ENCODE assay signal across 17 cellular contexts in genomic region chr2:212721026-212721451, GRCh38.
A peak's percentile ranks its signal among the peaks of the same experiment; 100 is the strongest.
DNase-seq lines count a peak whose midpoint lies in the region; ATAC-seq and TF ChIP-seq lines count a peak whose summit lies in the region.
"Had no signal": no experiment of that assay in that cellular context is flagged by ENCODE, and none has a peak within 500 bp of the region (broad histone marks: within the 10 kb centered on the region; RNA-seq: fewer than 3 reads in every experiment).

No MANE protein-coding gene starts in this region.

- peaks cover 2% of the 10 kb centered on the region for H3K36me3 Mint-ChIP-seq in chondrocyte (ENCODE audit: low read depth)
- H3K36me3 Mint-ChIP-seq in stimulated activated memory B cell treated with anti-CD40 and anti-IgM and Interleukin-4, amounts not matched to agents 10 μg/mL and 1 μg/mL and 100 μg/mL, for 72 hours, result no peaks in the 10 kb centered on the region
- H3K36me3 Mint-ChIP-seq: CD8-positive, alpha-beta T cell had no signal

- no peaks in the 10 kb centered on the region for H3K9me3 ChIP-seq in lower lobe of right lung

- intact Hi-C loops in left ventricle myocardium superior (cut with micrococcal nuclease), result no loop called here
- intact Hi-C loops in cardiac septum (cut with DNase I), result no loop called here
- intact Hi-C loops in lower lobe of right lung (cut with DNase I), result no loop called here

- no peak overlapping the region for H3K27ac ChIP-seq in lower lobe of right lung
- H3K27ac ChIP-seq: BLaER1 treated with 17β-estradiol and CSF1 and Interleukin-3, amounts not matched to agents 10 nM and 100 nM had no signal

- H3K4me1 Mint-ChIP-seq in chondrocyte (ENCODE audit: low read depth), result no peaks in the 10 kb centered on the region
- no peaks in the 10 kb centered on the region for H3K4me1 Mint-ChIP-seq in stimulated activated memory B cell treated with anti-CD40 and anti-IgM and Interleukin-4, amounts not matched to agents 10 μg/mL and 1 μg/mL and 100 μg/mL, for 72 hours
- H3K4me1 Mint-ChIP-seq: B cell, H9 had no signal

- peaks cover 9% of the 10 kb centered on the region for H3K9me3 Mint-ChIP-seq in chondrocyte (ENCODE audit: low read depth)
- H3K9me3 Mint-ChIP-seq in stimulated activated memory B cell treated with anti-CD40 and anti-IgM and Interleukin-4, amounts not matched to agents 10 μg/mL and 1 μg/mL and 100 μg/mL, for 72 hours, result no peaks in the 10 kb centered on the region
- H3K9me3 Mint-ChIP-seq: CD8-positive, alpha-beta T cell had no signal

- H3K4me3 Mint-ChIP-seq in chondrocyte (ENCODE audit: unreplicated experiment), result no peak overlapping the region
- H3K4me3 Mint-ChIP-seq in stimulated activated memory B cell treated with anti-CD40 and anti-IgM and Interleukin-4, amounts not matched to agents 10 μg/mL and 1 μg/mL and 100 μg/mL, for 72 hours, result no peak overlapping the region
- H3K4me3 Mint-ChIP-seq: B cell; CD8-positive, alpha-beta T cell; H9 had no signal

- peaks cover 5% of the 10 kb centered on the region for H3K27me3 Mint-ChIP-seq in chondrocyte (ENCODE audit: low read depth)
- H3K27me3 Mint-ChIP-seq in stimulated activated memory B cell treated with anti-CD40 and anti-IgM and Interleukin-4, amounts not matched to agents 10 μg/mL and 1 μg/mL and 100 μg/mL, for 72 hours, result no peaks in the 10 kb centered on the region

- no peaks in the 10 kb centered on the region for H3K4me1 ChIP-seq in lower lobe of right lung
- H3K4me1 ChIP-seq: BLaER1 treated with 17β-estradiol and CSF1 and Interleukin-3, amounts not matched to agents 10 nM and 100 nM had no signal

- no peaks in the 10 kb centered on the region for H3K27me3 ChIP-seq in lower lobe of right lung (ENCODE audit: low read depth)
- H3K27me3 ChIP-seq: BLaER1 treated with 17β-estradiol and CSF1 and Interleukin-3, amounts not matched to agents 10 nM and 100 nM had no signal

- DNase-seq in left ventricle myocardium superior (peak; percentile 13), cardiac septum (ENCODE audit: low spot score) (no peak), chondrocyte (ENCODE audit: low spot score) (peak; percentile 87), lower lobe of right lung (peak; percentile 34), NCI-H1417 treated with DMSO at 0.1 percent for 48 hours (lab: John Stamatoyannopoulos, UW) (no peak)
- DNase-seq: Calu3; CD8-positive, alpha-beta T cell; DMS53; DND-41; H9; IMR-90 had no signal

- no peak overlapping the region for H3K4me3 ChIP-seq in lower lobe of right lung
- H3K4me3 ChIP-seq: BLaER1 treated with 17β-estradiol and CSF1 and Interleukin-3, amounts not matched to agents 10 nM and 100 nM; GM12878 had no signal

- no peak for TF ChIP-seq CTCF in chondrocyte (IDR thresholded peaks at IDR 0.05)
- no peak for TF ChIP-seq CTCF in lower lobe of right lung (IDR thresholded peaks at IDR 0.05)

- H3K27ac Mint-ChIP-seq in chondrocyte (ENCODE audit: unreplicated experiment), result no peak overlapping the region
- H3K27ac Mint-ChIP-seq in stimulated activated memory B cell treated with anti-CD40 and anti-IgM and Interleukin-4, amounts not matched to agents 10 μg/mL and 1 μg/mL and 100 μg/mL, for 72 hours, result no peak overlapping the region
- H3K27ac Mint-ChIP-seq: B cell; CD8-positive, alpha-beta T cell; H9 had no signal

- no peaks in the 10 kb centered on the region for H3K36me3 ChIP-seq in lower lobe of right lung
- H3K36me3 ChIP-seq: BLaER1 treated with 17β-estradiol and CSF1 and Interleukin-3, amounts not matched to agents 10 nM and 100 nM had no signal

- ATAC-seq in left ventricle myocardium superior (no peak), lower lobe of right lung (peak; percentile 14 to 61), HG03520 (IDR thresholded peaks at IDR 0.05; ENCODE audit: unreplicated experiment) (no peak), HG03571 (IDR thresholded peaks at IDR 0.05; ENCODE audit: unreplicated experiment) (no peak)
- ATAC-seq in stimulated activated memory B cell treated with anti-CD40 and anti-IgM and Interleukin-4, amounts not matched to agents 10 μg/mL and 1 μg/mL and 100 μg/mL, for 72 hours, result peak; percentile 62
- ATAC-seq: CD8-positive, alpha-beta T cell; GM12878 had no signal

Comparison
In these comparisons a context has a peak if more than half of its experiments do, and no peak if none do; other contexts are left out.
1. DNase-seq: peak in left ventricle myocardium superior (single experiment), chondrocyte (single experiment) and lower lobe of right lung (single experiment); none in cardiac septum (single experiment) and NCI-H1417 treated with DMSO at 0.1 percent for 48 hours (single experiment).
2. ATAC-seq: peak in lower lobe of right lung (2 of 2) and stimulated activated memory B cell treated with anti-CD40 and anti-IgM and Interleukin-4, amounts not matched to agents 10 μg/mL and 1 μg/mL and 100 μg/mL, for 72 hours (single experiment); none in left ventricle myocardium superior (single experiment), HG03520 (single experiment) and HG03571 (single experiment).